1 cellular context compared by ENCODE assay signal in the genomic region with DNA sequence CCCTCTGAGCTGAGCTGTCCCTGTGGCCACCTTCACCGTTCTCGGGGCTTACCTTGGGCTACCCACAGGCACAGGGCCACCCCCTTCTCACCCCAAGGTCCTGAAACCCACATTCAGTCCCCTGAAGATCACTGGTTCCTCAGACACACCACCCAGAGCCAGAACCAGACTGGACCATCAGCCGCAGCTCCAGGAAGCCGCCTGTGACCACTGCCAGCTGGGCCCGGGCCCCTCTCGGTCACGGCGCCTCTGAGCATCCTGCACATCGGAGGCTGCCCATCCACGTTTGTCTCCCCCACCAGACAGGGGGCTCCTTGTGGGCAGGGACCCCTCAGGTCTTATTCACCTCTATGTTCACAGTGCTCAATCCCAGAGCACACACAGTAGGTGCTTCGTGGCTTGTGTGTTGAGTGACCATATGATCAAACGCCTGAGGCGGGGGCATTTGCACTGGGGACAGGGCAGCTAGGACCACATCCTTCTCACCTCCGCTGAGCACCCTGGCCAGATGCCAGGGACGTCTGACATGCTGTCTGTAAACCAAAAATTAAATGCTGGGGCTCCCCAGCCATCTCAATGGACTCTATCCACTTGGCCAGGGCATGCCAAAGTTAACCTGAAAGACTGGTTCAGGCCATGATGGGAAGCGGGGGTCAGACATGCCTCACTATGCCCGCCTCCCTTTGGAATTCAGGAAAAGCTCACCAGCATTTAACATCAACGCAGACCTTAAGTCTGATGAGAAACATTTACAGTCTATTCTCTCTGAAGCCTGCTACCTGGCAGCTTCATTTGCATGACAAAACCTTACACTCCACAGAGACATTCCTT.
TF ChIP-seq lines count a peak whose summit lies in the region.

No MANE protein-coding gene starts in this region.

TF ChIP-seq in H1, 55 proteins besides CTCF, POLR2A, EP300 and RAD21 (continued from another document):
- TF ChIP-seq, protein P1, sequence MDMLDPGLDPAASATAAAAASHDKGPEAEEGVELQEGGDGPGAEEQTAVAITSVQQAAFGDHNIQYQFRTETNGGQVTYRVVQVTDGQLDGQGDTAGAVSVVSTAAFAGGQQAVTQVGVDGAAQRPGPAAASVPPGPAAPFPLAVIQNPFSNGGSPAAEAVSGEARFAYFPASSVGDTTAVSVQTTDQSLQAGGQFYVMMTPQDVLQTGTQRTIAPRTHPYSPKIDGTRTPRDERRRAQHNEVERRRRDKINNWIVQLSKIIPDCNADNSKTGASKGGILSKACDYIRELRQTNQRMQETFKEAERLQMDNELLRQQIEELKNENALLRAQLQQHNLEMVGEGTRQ (IDR thresholded peaks at IDR 0.05; ENCODE audit: low read length): no peak
- TF ChIP-seq, protein P2, sequence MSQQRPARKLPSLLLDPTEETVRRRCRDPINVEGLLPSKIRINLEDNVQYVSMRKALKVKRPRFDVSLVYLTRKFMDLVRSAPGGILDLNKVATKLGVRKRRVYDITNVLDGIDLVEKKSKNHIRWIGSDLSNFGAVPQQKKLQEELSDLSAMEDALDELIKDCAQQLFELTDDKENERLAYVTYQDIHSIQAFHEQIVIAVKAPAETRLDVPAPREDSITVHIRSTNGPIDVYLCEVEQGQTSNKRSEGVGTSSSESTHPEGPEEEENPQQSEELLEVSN (IDR thresholded peaks at IDR 0.05): 0 out of 2 replicates have a peak, but pooled peaks have one; percentile 15
- TF ChIP-seq POU5F1 (IDR thresholded peaks at IDR 0.05; ENCODE audit: low read depth, low read length): peak; percentile 85
- peak; percentile 66 for TF ChIP-seq NANOG (IDR thresholded peaks at IDR 0.05; ENCODE audit: insufficient read depth, low read depth, low read length, poor library complexity, severe bottlenecking)
- TF ChIP-seq YY1 (IDR thresholded peaks at IDR 0.05; ENCODE audit: low read depth, low read length): peak; percentile 31; the same call in 1 of the 2 replicates
- no peak for TF ChIP-seq RFX5 (IDR thresholded peaks at IDR 0.05; ENCODE audit: borderline replicate concordance, low read depth, low read length)
- peak; percentile 77 for TF ChIP-seq SP1 (IDR thresholded peaks at IDR 0.05; ENCODE audit: low read depth, low read length)
- no peak for TF ChIP-seq SIN3A (conservative IDR thresholded peaks at IDR 0.05 in 1 of 2, IDR thresholded peaks at IDR 0.05 in 1 of 2; ENCODE audit: low read depth in 1 of 2, low read length in 2 of 2)
- TF ChIP-seq, protein P3, sequence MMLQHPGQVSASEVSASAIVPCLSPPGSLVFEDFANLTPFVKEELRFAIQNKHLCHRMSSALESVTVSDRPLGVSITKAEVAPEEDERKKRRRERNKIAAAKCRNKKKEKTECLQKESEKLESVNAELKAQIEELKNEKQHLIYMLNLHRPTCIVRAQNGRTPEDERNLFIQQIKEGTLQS (IDR thresholded peaks at IDR 0.05; ENCODE audit: insufficient read depth, low read depth, low read length): no peak
TF ChIP-seq in H1: peak in this region for 6.
